ENCODE assay signal across 17 cellular contexts in genomic region chr5:80234311-80234948, GRCh38. TPM values are rescaled to one million over a fixed set of nuclear protein-coding genes. Genes with fewer than 3 reads are reported as not detected.
DNase-seq lines count a peak whose midpoint lies in the region; ATAC-seq and TF ChIP-seq lines count a peak whose summit lies in the region.
"Had no signal": no experiment of that assay in that cellular context is flagged by ENCODE, and none has a peak within 500 bp of the region (broad histone marks: within the 10 kb centered on the region; RNA-seq: fewer than 3 reads in every experiment).

No MANE protein-coding gene starts in this region.

- DNase-seq in stimulated activated CD4-positive, alpha-beta T cell treated with anti-CD3 and anti-CD28 coated beads, Interleukin-4, amount 100 ng/mL, for 24 hours: peak; percentile 33
- no peak for DNase-seq in stimulated activated CD4-positive, alpha-beta T cell treated with anti-CD3 and anti-CD28 coated beads, Interleukin-12 subunit alpha, Interleukin-12 subunit beta, amount 100 ng/mL, for 4 hours
- DNase-seq in activated CD8-positive, alpha-beta T cell treated with anti-CD3 and anti-CD28 coated beads for 36 hours: peak; percentile 78
- DNase-seq in effector memory CD8-positive, alpha-beta T cell: no peak
- DNase-seq in stimulated activated naive CD8-positive, alpha-beta T cell treated with anti-CD3 and anti-CD28 coated beads, Interleukin-15, amount 100 ng/mL, for 72 hours: peak in 1 of 2 donors; percentile 44
- no peak for DNase-seq in NK-92 (lab: John Stamatoyannopoulos, UW; ENCODE audit: unreplicated experiment)
- DNase-seq in NCI-H1694 (lab: John Stamatoyannopoulos, UW): no peak
- DNase-seq: activated B cell treated with CpG ODN at 0.5 μM for 24 hours; cerebellar nuclear complex; heart left ventricle; KG1; NCI-H524 treated with DMSO at 0.1 percent for 48 hours; SHP77 treated with DMSO at 0.1 percent for 48 hours; stimulated activated CD4-positive, alpha-beta T cell treated with anti-CD3 and anti-CD28 coated beads, Interleukin-4, amount 100 ng/mL, for 1 hour had no signal

- POLR2A ChIA-PET in activated CD8-positive, alpha-beta T cell treated with anti-CD3 and anti-CD28 coated beads for 36 hours (lab: Charles Lee): interaction anchor here (0.6 to 1.9 kb wide), 5 partner anchors 12 to 1011 kb away, joined by 3 to 6 read pairs (median 3); partner anchors contain the start of gene SERINC5

- peak overlapping the region; percentile 17 for H3K27ac Mint-ChIP-seq in activated CD8-positive, alpha-beta T cell treated with anti-CD3 and anti-CD28 coated beads for 36 hours
- H3K27ac Mint-ChIP-seq in effector memory CD8-positive, alpha-beta T cell: peak overlapping the region; percentile 30 to 70
- H3K27ac Mint-ChIP-seq in stimulated activated naive CD8-positive, alpha-beta T cell treated with anti-CD3 and anti-CD28 coated beads, Interleukin-15, amount 100 ng/mL, for 72 hours: peak overlapping the region in 1 of 2 donors; percentile 34
- H3K27ac Mint-ChIP-seq: activated B cell treated with CpG ODN at 0.5 μM for 24 hours had no signal

- ATAC-seq in activated CD8-positive, alpha-beta T cell treated with anti-CD3 and anti-CD28 coated beads for 36 hours: peak; percentile 62
- no peak for ATAC-seq in effector memory CD8-positive, alpha-beta T cell (replicated peaks)
- peak; percentile 87 for ATAC-seq in stimulated activated naive CD8-positive, alpha-beta T cell treated with anti-CD3 and anti-CD28 coated beads, Interleukin-15, amount 100 ng/mL, for 72 hours
- ATAC-seq in HG03045 (IDR thresholded peaks at IDR 0.05; ENCODE audit: unreplicated experiment): no peak
- ATAC-seq: HCT116, heart left ventricle had no signal

- intact Hi-C loops in activated CD8-positive, alpha-beta T cell treated with anti-CD3 and anti-CD28 coated beads for 36 hours (cut with micrococcal nuclease): no loop called here

- H3K9me3 Mint-ChIP-seq in activated CD8-positive, alpha-beta T cell treated with anti-CD3 and anti-CD28 coated beads for 36 hours: no peaks in the 10 kb centered on the region
- no peaks in the 10 kb centered on the region for H3K9me3 Mint-ChIP-seq in effector memory CD8-positive, alpha-beta T cell
- no peaks in the 10 kb centered on the region for H3K9me3 Mint-ChIP-seq in stimulated activated naive CD8-positive, alpha-beta T cell treated with anti-CD3 and anti-CD28 coated beads, Interleukin-15, amount 100 ng/mL, for 72 hours
- H3K9me3 Mint-ChIP-seq: activated B cell treated with CpG ODN at 0.5 μM for 24 hours; T-helper 1 cell treated with Interleukin-12 subunit alpha and Interleukin-12 subunit beta and Interleukin-4 antibody, amounts not matched to agents 30 μg/mL and 1 μg/mL, for 36 hours had no signal

- no peak overlapping the region for H3K4me3 Mint-ChIP-seq in activated CD8-positive, alpha-beta T cell treated with anti-CD3 and anti-CD28 coated beads for 36 hours
- H3K4me3 Mint-ChIP-seq in effector memory CD8-positive, alpha-beta T cell: peak overlapping the region in 1 of 2 donors; percentile 42
- H3K4me3 Mint-ChIP-seq in stimulated activated naive CD8-positive, alpha-beta T cell treated with anti-CD3 and anti-CD28 coated beads, Interleukin-15, amount 100 ng/mL, for 72 hours: peak overlapping the region; percentile 34 to 44
- H3K4me3 Mint-ChIP-seq: activated B cell treated with CpG ODN at 0.5 μM for 24 hours; T-helper 1 cell treated with Interleukin-12 subunit alpha and Interleukin-12 subunit beta and Interleukin-4 antibody, amounts not matched to agents 30 μg/mL and 1 μg/mL, for 36 hours had no signal

- TF ChIP-seq CTCF in activated CD8-positive, alpha-beta T cell treated with anti-CD3 and anti-CD28 coated beads for 36 hours (IDR thresholded peaks at IDR 0.05): no peak

- H3K4me1 Mint-ChIP-seq in activated CD8-positive, alpha-beta T cell treated with anti-CD3 and anti-CD28 coated beads for 36 hours (ENCODE audit: low read depth): peaks cover 74% of the 10 kb centered on the region
- peaks cover 27 to 39% of the 10 kb centered on the region in 2 donors for H3K4me1 Mint-ChIP-seq in effector memory CD8-positive, alpha-beta T cell (ENCODE audit: low read depth in 2 of 2)
- peaks cover 91% of the 10 kb centered on the region for H3K4me1 Mint-ChIP-seq in stimulated activated naive CD8-positive, alpha-beta T cell treated with anti-CD3 and anti-CD28 coated beads, Interleukin-15, amount 100 ng/mL, for 72 hours

- CTCF ChIA-PET in activated CD8-positive, alpha-beta T cell treated with anti-CD3 and anti-CD28 coated beads for 36 hours (lab: Charles Lee): no interaction called here

- H3K27me3 Mint-ChIP-seq in activated CD8-positive, alpha-beta T cell treated with anti-CD3 and anti-CD28 coated beads for 36 hours: no peaks in the 10 kb centered on the region
- H3K27me3 Mint-ChIP-seq in effector memory CD8-positive, alpha-beta T cell: no peaks in the 10 kb centered on the region
- H3K27me3 Mint-ChIP-seq in stimulated activated naive CD8-positive, alpha-beta T cell treated with anti-CD3 and anti-CD28 coated beads, Interleukin-15, amount 100 ng/mL, for 72 hours: no peaks in the 10 kb centered on the region
- H3K27me3 Mint-ChIP-seq: activated B cell treated with CpG ODN at 0.5 μM for 24 hours had no signal

- peaks cover 22% of the 10 kb centered on the region for H3K36me3 Mint-ChIP-seq in activated CD8-positive, alpha-beta T cell treated with anti-CD3 and anti-CD28 coated beads for 36 hours (ENCODE audit: low read depth)
- H3K36me3 Mint-ChIP-seq in effector memory CD8-positive, alpha-beta T cell (ENCODE audit: insufficient read depth): peaks cover 4% of the 10 kb centered on the region

RNA-seq across cellular contexts. Expression of gene SERINC5, which starts 21.4 kb away (rescaled TPM):
- total RNA-seq in activated CD8-positive, alpha-beta T cell treated with anti-CD3 and anti-CD28 coated beads for 36 hours: 10 to 100 TPM; 32.4 to 33.1 TPM

Comparison
In these comparisons a context has a peak if more than half of its experiments do, and no peak if none do; other contexts are left out.
1. DNase-seq: peak in stimulated activated CD4-positive, alpha-beta T cell treated with anti-CD3 and anti-CD28 coated beads, Interleukin-4, amount 100 ng/mL, for 24 hours (single experiment) and activated CD8-positive, alpha-beta T cell treated with anti-CD3 and anti-CD28 coated beads for 36 hours (single experiment); none in stimulated activated CD4-positive, alpha-beta T cell treated with anti-CD3 and anti-CD28 coated beads, Interleukin-12 subunit alpha, Interleukin-12 subunit beta, amount 100 ng/mL, for 4 hours (single experiment), effector memory CD8-positive, alpha-beta T cell (0 of 3), NK-92 (single experiment) and NCI-H1694 (single experiment).
2. ATAC-seq: peak in activated CD8-positive, alpha-beta T cell treated with anti-CD3 and anti-CD28 coated beads for 36 hours (single experiment) and stimulated activated naive CD8-positive, alpha-beta T cell treated with anti-CD3 and anti-CD28 coated beads, Interleukin-15, amount 100 ng/mL, for 72 hours (single experiment); none in effector memory CD8-positive, alpha-beta T cell (single experiment) and HG03045 (single experiment).